29 cellular contexts compared by ENCODE assay signal in the genomic region with DNA sequence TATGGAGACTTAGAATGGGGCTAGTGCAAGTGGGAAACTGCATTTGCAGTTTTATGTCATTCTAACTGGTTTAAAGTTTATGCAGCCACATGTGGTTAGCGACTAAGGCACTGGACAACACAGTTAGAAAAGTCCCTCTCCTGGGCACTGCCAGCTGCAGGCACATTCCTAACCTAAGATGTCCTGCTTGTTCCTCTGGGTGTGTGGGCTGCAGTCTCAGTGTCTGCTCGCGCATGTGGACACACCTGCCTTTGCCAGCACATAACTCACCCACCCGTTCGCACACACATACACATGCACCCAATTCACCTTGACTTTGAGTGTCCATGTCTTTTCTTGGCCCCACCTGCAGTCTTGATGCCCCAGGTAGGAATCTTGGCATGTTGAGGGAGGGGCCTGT. TPM values are rescaled to one million over a fixed set of nuclear protein-coding genes. Genes with fewer than 3 reads are reported as not detected.
"Had no signal": no experiment of that assay in that cellular context is flagged by ENCODE, and none has a peak within 500 bp of the region (broad histone marks: within the 10 kb centered on the region; RNA-seq: fewer than 3 reads in every experiment).

No MANE protein-coding gene starts in this region.

- H3K4me1 Mint-ChIP-seq: mesothelial cell of epicardium; naive thymus-derived CD4-positive, alpha-beta T cell; neural progenitor cell; stimulated activated naive CD8-positive, alpha-beta T cell treated with anti-CD3 and anti-CD28 coated beads, Interleukin-15, amount 100 ng/mL, for 72 hours had no signal

- DNase-seq: dermis blood vessel endothelial cell; effector memory CD8-positive, alpha-beta T cell; foreskin fibroblast; kidney; left cardiac atrium; left lung; mesenchymal stem cell; mucosa of descending colon; naive thymus-derived CD4-positive, alpha-beta T cell; right cardiac atrium; small intestine; stimulated activated CD4-positive, alpha-beta T cell treated with anti-CD3 and anti-CD28 coated beads, Interleukin-15, amount 100 ng/mL, for 24 hours; stimulated activated CD4-positive, alpha-beta T cell treated with anti-CD3 and anti-CD28 coated beads, Interleukin-2, amount 100 ng/mL, for 48 hours; stimulated activated naive CD4-positive, alpha-beta T cell; stimulated activated naive CD8-positive, alpha-beta T cell treated with anti-CD3 and anti-CD28 coated beads, Interleukin-15, amount 100 ng/mL, for 72 hours; thyroid gland had no signal

- H3K4me1 ChIP-seq: heart left ventricle, left lung, neural progenitor cell, parathyroid adenoma, prostate gland, thyroid gland had no signal

- H3K27ac ChIP-seq: coronary artery, gastroesophageal sphincter, heart left ventricle, hepatocyte, left lung, neural progenitor cell, parathyroid adenoma, prostate gland, thyroid gland had no signal

- H3K79me2 ChIP-seq: hepatocyte, parathyroid adenoma had no signal

- H3K36me3 ChIP-seq: gastroesophageal sphincter, heart left ventricle, left lung, neural progenitor cell, prostate gland, thyroid gland had no signal

- H3K36me3 Mint-ChIP-seq: mesothelial cell of epicardium; naive thymus-derived CD4-positive, alpha-beta T cell; neural progenitor cell; type B pancreatic cell had no signal

- FAIRE-seq: kidney, small intestine, urothelium cell line had no signal

- H3K4me3 ChIP-seq: coronary artery, gastroesophageal sphincter, heart left ventricle, hepatocyte, left lung, mucosa of descending colon, neural progenitor cell, prostate gland, thyroid gland had no signal

- H2AFZ ChIP-seq: hepatocyte, neural progenitor cell, parathyroid adenoma had no signal

- H3K9me3 ChIP-seq: gastroesophageal sphincter, left lung, mucosa of descending colon, prostate gland, thyroid gland had no signal

- H3K4me2 ChIP-seq: hepatocyte, neural progenitor cell had no signal

- H3K27me3 ChIP-seq: gastroesophageal sphincter, heart left ventricle, hepatocyte, left lung, neural progenitor cell, thyroid gland had no signal

- H3K27ac Mint-ChIP-seq: effector memory CD8-positive, alpha-beta T cell; mesothelial cell of epicardium; naive thymus-derived CD4-positive, alpha-beta T cell; neural progenitor cell; stimulated activated naive CD8-positive, alpha-beta T cell treated with anti-CD3 and anti-CD28 coated beads, Interleukin-15, amount 100 ng/mL, for 72 hours; type B pancreatic cell had no signal

- H3K4me3 Mint-ChIP-seq: effector memory CD8-positive, alpha-beta T cell; mesothelial cell of epicardium; naive thymus-derived CD4-positive, alpha-beta T cell; nephron; neural progenitor cell; stimulated activated naive CD8-positive, alpha-beta T cell treated with anti-CD3 and anti-CD28 coated beads, Interleukin-15, amount 100 ng/mL, for 72 hours; type B pancreatic cell had no signal

- H3K9ac ChIP-seq: neural progenitor cell, parathyroid adenoma had no signal

- ATAC-seq: effector memory CD8-positive, alpha-beta T cell; gastroesophageal sphincter; heart left ventricle; left cardiac atrium; left lung; mucosa of descending colon; naive thymus-derived CD4-positive, alpha-beta T cell; right cardiac atrium; stimulated activated naive CD8-positive, alpha-beta T cell treated with anti-CD3 and anti-CD28 coated beads, Interleukin-15, amount 100 ng/mL, for 72 hours had no signal

- H3K9me3 Mint-ChIP-seq: effector memory CD8-positive, alpha-beta T cell; nephron; neural progenitor cell; stimulated activated naive CD8-positive, alpha-beta T cell treated with anti-CD3 and anti-CD28 coated beads, Interleukin-15, amount 100 ng/mL, for 72 hours had no signal

RNA-seq across cellular contexts. Expression of gene SLC22A2, which starts 18.5 kb away (rescaled TPM):
- total RNA-seq: dermis blood vessel endothelial cell; heart left ventricle; left cardiac atrium; left lung; lower leg skin; lung microvascular endothelial cell; naive thymus-derived CD4-positive, alpha-beta T cell; prostate gland; right cardiac atrium; thyroid gland had no signal
- polyA plus RNA-seq: heart left ventricle; naive thymus-derived CD4-positive, alpha-beta T cell; small intestine had no signal
